Comparison of ENCODE assay signal across 18 cellular contexts in genomic region chr3:84125201-84125721, GRCh38.
"Had no signal": no experiment of that assay in that cellular context is flagged by ENCODE, and none has a peak within 500 bp of the region (broad histone marks: within the 10 kb centered on the region; RNA-seq: fewer than 3 reads in every experiment).

No MANE protein-coding gene starts in this region.

- H3K27me3 ChIP-seq: dorsolateral prefrontal cortex, heart right ventricle, transverse colon had no signal

- H3K9me3 ChIP-seq: thoracic aorta had no signal

- H3K4me1 ChIP-seq: heart right ventricle, transverse colon had no signal

- H3K36me3 ChIP-seq: heart right ventricle, thoracic aorta, transverse colon had no signal

- ATAC-seq: left lobe of liver; stimulated activated naive B cell treated with anti-CD40 and anti-IgM and Interleukin-4, amounts not matched to agents 10 μg/mL and 1 μg/mL and 100 μg/mL, for 72 hours; stimulated activated naive CD8-positive, alpha-beta T cell treated with anti-CD3 and anti-CD28 coated beads, Interleukin-15, amount 100 ng/mL, for 72 hours had no signal

- FAIRE-seq: frontal cortex, islet of Langerhans had no signal

- H3K27ac ChIP-seq: dorsolateral prefrontal cortex, heart right ventricle, thoracic aorta, transverse colon had no signal

- DNase-seq: central memory CD4-positive, alpha-beta T cell; cortex of kidney; dorsolateral prefrontal cortex; effector CD8-positive, alpha-beta T cell; heart right ventricle; hypothalamus; mesenchymal stem cell; midbrain; stimulated activated CD4-positive, alpha-beta T cell treated with anti-CD3 and anti-CD28 coated beads, Interleukin-15, amount 100 ng/mL, for 24 hours; stimulated activated CD4-positive, alpha-beta T cell treated with anti-CD3 and anti-CD28 coated beads, Interleukin-1b, Interleukin-23, amount 100 ng/mL, for 48 hours; stimulated activated CD4-positive, alpha-beta T cell treated with anti-CD3 and anti-CD28 coated beads, Interleukin-4, amount 100 ng/mL, for 24 hours; stimulated activated naive B cell treated with anti-CD40 and anti-IgM and Interleukin-4, amounts not matched to agents 10 μg/mL and 1 μg/mL and 100 μg/mL, for 72 hours; stimulated activated naive CD8-positive, alpha-beta T cell treated with anti-CD3 and anti-CD28 coated beads, Interleukin-15, amount 100 ng/mL, for 72 hours; transverse colon had no signal

- H3K4me3 ChIP-seq: dorsolateral prefrontal cortex, heart right ventricle, thoracic aorta, transverse colon had no signal
